In genomic region chr9:136532799-136533774, GRCh38 we compare ENCODE assay signal across 8 cellular contexts. TPM values are rescaled to one million over a fixed set of nuclear protein-coding genes. Genes with fewer than 3 reads are reported as not detected.
A peak's percentile ranks its signal among the peaks of the same experiment; 100 is the strongest.
DNase-seq lines count a peak whose midpoint lies in the region; ATAC-seq, FAIRE-seq and TF ChIP-seq lines count a peak whose summit lies in the region.

No MANE protein-coding gene starts in this region.

- peaks cover 4% of the 10 kb centered on the region for H3K9me1 ChIP-seq in keratinocyte (ENCODE audit: control insufficient read depth, extremely low read depth, insufficient read depth, low read length)

- TF ChIP-seq CTCF in HL-60 (IDR thresholded peaks at IDR 0.05; ENCODE audit: insufficient read depth, low read length) (no peak), keratinocyte (optimal IDR thresholded peaks at IDR 0.05 in 1 of 3, IDR thresholded peaks at IDR 0.05 in 1 of 3, conservative IDR thresholded peaks at IDR 0.05 in 1 of 3; ENCODE audit: extremely low read depth in 1 of 3, insufficient read depth in 2 of 3, low read length in 3 of 3) (no peak)

- no peaks in the 10 kb centered on the region for H3K9me3 ChIP-seq in keratinocyte (ENCODE audit: control insufficient read depth, low read depth, low read length)

- ATAC-seq in HG03457 (IDR thresholded peaks at IDR 0.05; ENCODE audit: unreplicated experiment), result no peak

- peaks cover 21% of the 10 kb centered on the region for H3K4me1 ChIP-seq in keratinocyte (ENCODE audit: control insufficient read depth, extremely low read depth, insufficient read depth, low read length)

- FAIRE-seq in keratinocyte (lab: Jason Lieb, UNC), result no peak

- intact Hi-C loops in posterior cingulate gyrus (cut with DNase I), result no loop called here

- peaks cover 56% of the 10 kb centered on the region for H4K20me1 ChIP-seq in keratinocyte (ENCODE audit: control insufficient read depth, extremely low read depth, insufficient read depth, low read length)

- peaks cover 18 to 22% of the 10 kb centered on the region in 2 experiments for H3K36me3 ChIP-seq in keratinocyte (ENCODE audit: control insufficient read depth in 2 of 2, extremely low read depth in 1 of 2, insufficient read depth in 2 of 2, low read length in 2 of 2)

- dilution Hi-C loops in keratinocyte (cut with MboI; ENCODE audit: extremely low pct_ligation_motif_present, low sequenced_read_pairs), result no loop called here

- H3K27me3 ChIP-seq in HL-60 (ENCODE audit: insufficient read depth, poor library complexity, severe bottlenecking), result no peaks in the 10 kb centered on the region
- H3K27me3 ChIP-seq in keratinocyte (ENCODE audit: control insufficient read depth, extremely low read depth, insufficient read depth, low read length), result no peaks in the 10 kb centered on the region

- peaks cover 94% of the 10 kb centered on the region for H3K79me2 ChIP-seq in keratinocyte (ENCODE audit: control insufficient read depth, insufficient read depth, low read length)

- no peak overlapping the region for H3K9ac ChIP-seq in keratinocyte (ENCODE audit: control insufficient read depth, extremely low read depth, insufficient read depth, low read length)

- DNase-seq in HL-60 (ENCODE audit: low read depth in 1 of 2, low spot score in 1 of 2), result peak in 1 of 2 experiments; percentile 75
- DNase-seq in activated CD8-positive, alpha-beta memory T cell treated with anti-CD3 and anti-CD28 coated beads, Interleukin-2, amount 50 U/mL, for 48 hours, result peak; percentile 88
- DNase-seq in keratinocyte (ENCODE audit: low read depth, low spot score), result no peak
- DNase-seq in stimulated activated CD8-positive, alpha-beta memory T cell treated with anti-CD3 and anti-CD28 coated beads, Interleukin-4, amount 100 ng/mL, for 48 hours, result peak; percentile 85
- DNase-seq in COLO829 (ENCODE audit: low spot score), result no peak
- no peak for DNase-seq in posterior cingulate gyrus
- DNase-seq in DMS153 treated with DMSO at 0.1 percent for 48 hours (lab: John Stamatoyannopoulos, UW; ENCODE audit: unreplicated experiment), result no peak

- peak overlapping the region; percentile 70 for H3K27ac ChIP-seq in HL-60 (replicated peaks)
- no peak overlapping the region for H3K27ac ChIP-seq in keratinocyte (ENCODE audit: control insufficient read depth, insufficient read depth, low read length)

- peak overlapping the region; percentile 27 for H3K4me2 ChIP-seq in keratinocyte (ENCODE audit: control insufficient read depth, extremely low read depth, insufficient read depth, low read depth, low read length)

- no peak overlapping the region for H3K4me3 ChIP-seq in HL-60 (replicated peaks; ENCODE audit: insufficient read depth, low read length)
- no peak overlapping the region for H3K4me3 ChIP-seq in keratinocyte (ENCODE audit: control insufficient read depth in 2 of 3, extremely low read depth in 1 of 3, insufficient read depth in 2 of 3, low read depth in 1 of 3, low read length in 3 of 3)

- H2AFZ ChIP-seq in keratinocyte (ENCODE audit: control insufficient read depth, low read length), result no peak overlapping the region

RNA-seq across cellular contexts. Expression of gene NOTCH1, which starts 12.8 kb away (rescaled TPM):
- polyA plus RNA-seq in keratinocyte, result 6.1 to 10.6 TPM (median 9.2 TPM) in 3 replicates
- 29.9 TPM for polyA plus RNA-seq in keratinocyte (2011; ENCODE audit: low read depth)
- 4.8 and 10.2 TPM in 2 replicates for polyA plus RNA-seq in keratinocyte (2011; cell fraction: cytosol; rRNA removed)
- 93.0 and 122 TPM in 2 replicates for polyA plus RNA-seq in keratinocyte (2011; cell fraction: nucleus; rRNA removed)
- 34.8 and 46.5 TPM in 2 replicates for polyA plus RNA-seq in keratinocyte (2012; ENCODE audit: low replicate concordance)
- polyA minus RNA-seq in keratinocyte, result 34.6 to 70.3 TPM (median 38.1 TPM) in 3 replicates
- polyA minus RNA-seq in keratinocyte (2011; cell fraction: cytosol; rRNA and poly(A)+ RNA removed), result 87.9 TPM
- 267 and 300 TPM in 2 replicates for polyA minus RNA-seq in keratinocyte (2011; cell fraction: nucleus; rRNA and poly(A)+ RNA removed)

RNA-seq across cellular contexts. Expression of gene SEC16A, which starts 50.2 kb away (rescaled TPM):
- 12.2 to 33.1 TPM (median 15.8 TPM) in 3 replicates for polyA plus RNA-seq in keratinocyte
- polyA plus RNA-seq in keratinocyte (2011; ENCODE audit: low read depth), result 22.4 TPM
- 28.6 and 31.4 TPM in 2 replicates for polyA plus RNA-seq in keratinocyte (2011; cell fraction: cytosol; rRNA removed)
- 152 and 161 TPM in 2 replicates for polyA plus RNA-seq in keratinocyte (2011; cell fraction: nucleus; rRNA removed)
- polyA plus RNA-seq in keratinocyte (2012; ENCODE audit: low replicate concordance), result 40.9 and 60.4 TPM in 2 replicates
- 28.0 to 141 TPM (median 38.6 TPM) in 3 replicates for polyA minus RNA-seq in keratinocyte
- polyA minus RNA-seq in keratinocyte (2011; cell fraction: cytosol; rRNA and poly(A)+ RNA removed), result 46.6 TPM
- 84.6 and 123 TPM in 2 replicates for polyA minus RNA-seq in keratinocyte (2011; cell fraction: nucleus; rRNA and poly(A)+ RNA removed)

Comparison
In these comparisons a context has a peak if more than half of its experiments do, and no peak if none do; other contexts are left out.
1. DNase-seq: peak in activated CD8-positive, alpha-beta memory T cell treated with anti-CD3 and anti-CD28 coated beads, Interleukin-2, amount 50 U/mL, for 48 hours (single experiment) and stimulated activated CD8-positive, alpha-beta memory T cell treated with anti-CD3 and anti-CD28 coated beads, Interleukin-4, amount 100 ng/mL, for 48 hours (single experiment); none in keratinocyte (single experiment), COLO829 (single experiment), posterior cingulate gyrus (0 of 10) and DMS153 treated with DMSO at 0.1 percent for 48 hours (single experiment).